ENCODE assay signal across 9 cellular contexts in genomic region chr17:17205368-17206148, GRCh38. TPM values are rescaled to one million over a fixed set of nuclear protein-coding genes. Genes with fewer than 3 reads are reported as not detected.
DNase-seq lines count a peak whose midpoint lies in the region; ATAC-seq and TF ChIP-seq lines count a peak whose summit lies in the region.
"Had no signal": no experiment of that assay in that cellular context is flagged by ENCODE, and none has a peak within 500 bp of the region (broad histone marks: within the 10 kb centered on the region; RNA-seq: fewer than 3 reads in every experiment).

No MANE protein-coding gene starts in this region.

- H3K4me2 ChIP-seq in mammary epithelial cell (ENCODE audit: insufficient read depth, low read depth, low read length), result peak overlapping the region; percentile 96

- H3K27me3 ChIP-seq in CD4-positive, CD25-positive, alpha-beta regulatory T cell (ENCODE audit: control insufficient read depth, insufficient read depth, low read length), result no peaks in the 10 kb centered on the region
- no peaks in the 10 kb centered on the region for H3K27me3 ChIP-seq in mammary epithelial cell (ENCODE audit: insufficient read depth, low read length)

- CTCF ChIA-PET in WTC11 (lab: Charles Lee) (interaction anchor here (1.1 to 3.2 kb wide), 2 partner anchors 64 to 214 kb away, joined by 3 to 14 read pairs; no protein-coding TSS in a partner anchor), mammary epithelial cell (lab: Charles Lee; ENCODE audit: low non-redundant PET) (interaction anchor here (0.7 kb wide), 1 partner anchor 150 kb away, joined by 3 read pairs; no protein-coding TSS in a partner anchor)

- no peaks in the 10 kb centered on the region for H3K9me3 ChIP-seq in CD4-positive, CD25-positive, alpha-beta regulatory T cell (ENCODE audit: control insufficient read depth in 2 of 2, low read length in 2 of 2)
- no peaks in the 10 kb centered on the region for H3K9me3 ChIP-seq in mammary epithelial cell (replicated peaks; ENCODE audit: insufficient read depth, low read length)

- H3K4me3 Mint-ChIP-seq in CD4-positive, CD25-positive, alpha-beta regulatory T cell, result peak overlapping the region; percentile 89 to 96 (median 94)
- H3K4me3 Mint-ChIP-seq in WTC11, result peak overlapping the region; percentile 68

- peaks cover 26% of the 10 kb centered on the region for H3K4me1 ChIP-seq in CD4-positive, CD25-positive, alpha-beta regulatory T cell (ENCODE audit: control insufficient read depth, insufficient read depth, low read length, poor library complexity, severe bottlenecking)
- peaks cover 32% of the 10 kb centered on the region for H3K4me1 ChIP-seq in mammary epithelial cell (ENCODE audit: insufficient read depth, low read length)

- intact Hi-C loops in mammary epithelial cell (cut with micrococcal nuclease), result loop anchor here (10.0 kb wide), 1 partner anchor 201 kb away; no protein-coding TSS in a partner anchor

- H3K36me3 Mint-ChIP-seq in CD4-positive, CD25-positive, alpha-beta regulatory T cell, result peaks cover 12% of the 10 kb centered on the region
- no peaks in the 10 kb centered on the region for H3K36me3 Mint-ChIP-seq in WTC11

- H3K27ac Mint-ChIP-seq in CD4-positive, CD25-positive, alpha-beta regulatory T cell, result peak overlapping the region; percentile 66 to 93 (median 91)
- H3K27ac Mint-ChIP-seq in WTC11, result no peak overlapping the region

- POLR2A ChIA-PET in WTC11 (lab: Charles Lee), result no interaction called here

- peak; percentile 35 to 68 (median 44) for DNase-seq in CD4-positive, CD25-positive, alpha-beta regulatory T cell
- DNase-seq in LoVo (ENCODE audit: low spot score) (peak; percentile 54), WTC11 (ENCODE audit: low spot score) (peak; percentile 69), mammary epithelial cell (peak; percentile 38), lung microvascular endothelial cell (ENCODE audit: low read depth in 2 of 2) (peak; percentile 45 to 54), NCI-H187 (lab: John Stamatoyannopoulos, UW) (no peak)
- DNase-seq in stimulated activated CD8-positive, alpha-beta memory T cell treated with anti-CD3 and anti-CD28 coated beads, Interleukin-7, amount 100 ng/mL, for 48 hours (ENCODE audit: extremely low read depth in 1 of 2, low read depth in 1 of 2), result peak; percentile 37 to 40

- H3K4me3 ChIP-seq in CD4-positive, CD25-positive, alpha-beta regulatory T cell (ENCODE audit: low read depth, low read length), result peak overlapping the region; percentile 59
- peak overlapping the region; percentile 14 to 64 (median 53) for H3K4me3 ChIP-seq in mammary epithelial cell (replicated peaks in 1 of 3; ENCODE audit: insufficient read depth in 1 of 3, low read depth in 2 of 3, low read length in 3 of 3)

- H3K27ac ChIP-seq in CD4-positive, CD25-positive, alpha-beta regulatory T cell (ENCODE audit: insufficient read depth, low read length, poor library complexity, severe bottlenecking), result peak overlapping the region; percentile 76
- no peak overlapping the region for H3K27ac ChIP-seq in mammary epithelial cell (ENCODE audit: insufficient read depth, low read depth, low read length)

- dilution Hi-C loops in mammary epithelial cell (cut with HindIII; ENCODE audit: low sequenced_read_pairs), result loop anchor here (5.0 kb wide), 1 partner anchor 63 kb away; no protein-coding TSS in a partner anchor

- BruUV-seq in mammary epithelial cell (replicated peaks; lab: Mats Ljungman, UMichigan), result no TSS peak

- peaks cover 0 to 39% (median 17%) of the 10 kb centered on the region in 4 donors for H3K4me1 Mint-ChIP-seq in CD4-positive, CD25-positive, alpha-beta regulatory T cell
- H3K4me1 Mint-ChIP-seq in WTC11, result no peaks in the 10 kb centered on the region

- no peaks in the 10 kb centered on the region for H4K20me1 ChIP-seq in mammary epithelial cell (ENCODE audit: insufficient read depth, low read length)

- peaks cover 0 to 2% (median 0%) of the 10 kb centered on the region in 7 donors for H3K9me3 Mint-ChIP-seq in CD4-positive, CD25-positive, alpha-beta regulatory T cell
- no peaks in the 10 kb centered on the region for H3K9me3 Mint-ChIP-seq in WTC11

- ATAC-seq in CD4-positive, CD25-positive, alpha-beta regulatory T cell (ENCODE audit: low read depth in 2 of 2), result peak; percentile 41 to 45
- ATAC-seq in GM19467 (IDR thresholded peaks at IDR 0.05; ENCODE audit: unreplicated experiment) (peak; percentile 48), WTC11 (peak; percentile 70)

- peaks cover 14% of the 10 kb centered on the region for H3K36me3 ChIP-seq in CD4-positive, CD25-positive, alpha-beta regulatory T cell (ENCODE audit: control insufficient read depth, insufficient read depth, low read length)
- H3K36me3 ChIP-seq in mammary epithelial cell (ENCODE audit: insufficient read depth, low read length), result no peaks in the 10 kb centered on the region

- WGBS in mammary epithelial cell (ENCODE audit: low coverage, missing lambda C conversion rate), result 6% methylated on average over 18 of the region's 71 CpGs

- no peaks in the 10 kb centered on the region for H3K79me2 ChIP-seq in mammary epithelial cell (ENCODE audit: insufficient read depth, low read length)

- in situ Hi-C loops in mammary epithelial cell (cut with MboI; ENCODE audit: low sequenced_read_pairs in 2 of 2), result no loop called here

- peak overlapping the region; percentile 88 for H2AFZ ChIP-seq in mammary epithelial cell (ENCODE audit: low read depth, low read length)

- H3K27me3 Mint-ChIP-seq in CD4-positive, CD25-positive, alpha-beta regulatory T cell, result no peaks in the 10 kb centered on the region
- peaks cover 7% of the 10 kb centered on the region for H3K27me3 Mint-ChIP-seq in WTC11 (ENCODE audit: low read depth)

- H3K9ac ChIP-seq in mammary epithelial cell (ENCODE audit: insufficient read depth, low read length), result peak overlapping the region; percentile 22

- no peak for TF ChIP-seq CTCF in WTC11 (IDR thresholded peaks at IDR 0.05)
- TF ChIP-seq CTCF in mammary epithelial cell (conservative IDR thresholded peaks at IDR 0.05 in 1 of 2, IDR thresholded peaks at IDR 0.05 in 1 of 2; ENCODE audit: extremely low read depth in 1 of 2, insufficient read depth in 1 of 2, low read depth in 1 of 2, low read length in 2 of 2), result no peak

TF ChIP-seq in WTC11, 78 proteins besides CTCF, POLR2A, EP300 and RAD21:
- 0 out of 2 replicates have a peak, but pooled peaks have one; percentile 46 for TF ChIP-seq CREB1 (CRISPR knock-in tag; IDR thresholded peaks at IDR 0.05)
- TF ChIP-seq ELF4 (CRISPR knock-in tag; IDR thresholded peaks at IDR 0.05; ENCODE audit: low read depth), result 0 out of 2 replicates have a peak, but pooled peaks have one; percentile 59
- TF ChIP-seq MAX (CRISPR knock-in tag; IDR thresholded peaks at IDR 0.05), result 0 out of 2 replicates have a peak, but pooled peaks have one; percentile 38
- peak; percentile 42; the same call in 1 of the 2 replicates for TF ChIP-seq HMGXB4 (CRISPR knock-in tag; IDR thresholded peaks at IDR 0.05)
- no peak for TF ChIP-seq CREM (CRISPR knock-in tag; IDR thresholded peaks at IDR 0.05)

RNA-seq across cellular contexts. Expression of gene PLD6, which starts 0.6 kb away (rescaled TPM):
- total RNA-seq in CD4-positive, CD25-positive, alpha-beta regulatory T cell, result 9.4 TPM
- polyA plus RNA-seq in CD4-positive, CD25-positive, alpha-beta regulatory T cell, result 10 to 100 TPM in 3 of 4 donors, 1 to 10 TPM in 1; 8.9 to 19.3 (median 16.0) TPM
- 1.2 to 2.6 TPM (median 2.6 TPM) in 3 replicates for total RNA-seq in WTC11 (2021)
- total RNA-seq in mammary epithelial cell, result 1 to 10 TPM; 1.8 to 4.3 TPM
- 1.7 TPM for polyA plus RNA-seq in mammary epithelial cell
- not detected for polyA minus RNA-seq in mammary epithelial cell
- 1.3 and 2.8 TPM in 2 replicates for total RNA-seq in lung microvascular endothelial cell
- total RNA-seq: M059J had no signal

RNA-seq across cellular contexts. Expression of gene FLCN, which starts 31.4 kb away (rescaled TPM):
- total RNA-seq in CD4-positive, CD25-positive, alpha-beta regulatory T cell, result 60.5 TPM
- 10 to 100 TPM in 1 of 4 donors, 1 to 10 TPM in 3; 6.6 to 10.9 (median 7.6) TPM for polyA plus RNA-seq in CD4-positive, CD25-positive, alpha-beta regulatory T cell
- total RNA-seq in WTC11 (2021), result 40.8 to 42.4 TPM (median 42.3 TPM) in 3 replicates
- total RNA-seq in mammary epithelial cell, result 10 to 100 TPM; 41.7 to 59.0 TPM
- 10.5 TPM for polyA plus RNA-seq in mammary epithelial cell
- 58.9 TPM for polyA minus RNA-seq in mammary epithelial cell
- total RNA-seq in lung microvascular endothelial cell, result 33.8 and 64.7 TPM in 2 replicates

Comparison
In these comparisons a context has a peak if more than half of its experiments do, and no peak if none do; other contexts are left out.
1. DNase-seq: peak in CD4-positive, CD25-positive, alpha-beta regulatory T cell (3 of 3), LoVo (single experiment), WTC11 (single experiment), mammary epithelial cell (single experiment), lung microvascular endothelial cell (2 of 2) and stimulated activated CD8-positive, alpha-beta memory T cell treated with anti-CD3 and anti-CD28 coated beads, Interleukin-7, amount 100 ng/mL, for 48 hours (2 of 2); none in NCI-H187 (0 of 2).
2. Peak in every context shown above with its lines, with median percentiles within 50 percentile points of each other: ATAC-seq.